10 cellular contexts compared by ENCODE assay signal in genomic region chr22:36010913-36011312, GRCh38. TPM values are rescaled to one million over a fixed set of nuclear protein-coding genes. Genes with fewer than 3 reads are reported as not detected.
DNase-seq lines count a peak whose midpoint lies in the region; TF ChIP-seq lines count a peak whose summit lies in the region.
"Had no signal": no experiment of that assay in that cellular context is flagged by ENCODE, and none has a peak within 500 bp of the region (broad histone marks: within the 10 kb centered on the region; RNA-seq: fewer than 3 reads in every experiment).

No MANE protein-coding gene starts in this region.

- H3K4me2 ChIP-seq in mammary epithelial cell (ENCODE audit: insufficient read depth, low read depth, low read length) = no peak overlapping the region

- no peak overlapping the region for H3K9ac ChIP-seq in mammary epithelial cell (ENCODE audit: insufficient read depth, low read length)

- TF ChIP-seq CTCF in MCF 10A (IDR thresholded peaks at IDR 0.05; ENCODE audit: unreplicated experiment) (no peak), breast epithelium (IDR thresholded peaks at IDR 0.05) (no peak), mammary epithelial cell (conservative IDR thresholded peaks at IDR 0.05 in 1 of 2, IDR thresholded peaks at IDR 0.05 in 1 of 2; ENCODE audit: extremely low read depth in 1 of 2, insufficient read depth in 1 of 2, low read depth in 1 of 2, low read length in 2 of 2) (no peak), vagina (IDR thresholded peaks at IDR 0.05) (no peak)

- no peaks in the 10 kb centered on the region for H3K36me3 ChIP-seq in breast epithelium
- no peaks in the 10 kb centered on the region for H3K36me3 ChIP-seq in mammary epithelial cell (ENCODE audit: insufficient read depth, low read length)
- H3K36me3 ChIP-seq in vagina = no peaks in the 10 kb centered on the region

- CTCF ChIA-PET in MCF 10A (lab: Yijun Ruan, JAX) = interaction anchor here (2.7 kb wide), 1 partner anchor 55 kb away, joined by 13 read pairs; no protein-coding TSS in a partner anchor
- CTCF ChIA-PET in mammary epithelial cell (lab: Charles Lee; ENCODE audit: low non-redundant PET) = no interaction called here

- H3K4me1 Mint-ChIP-seq in MCF 10A (ENCODE audit: insufficient read depth, unreplicated experiment) = peaks cover 16% of the 10 kb centered on the region

- no peak overlapping the region for H3K27ac Mint-ChIP-seq in MCF 10A (ENCODE audit: low read depth, unreplicated experiment)
- H3K27ac Mint-ChIP-seq: activated CD8-positive, alpha-beta T cell treated with anti-CD3 and anti-CD28 coated beads for 36 hours had no signal

- no peaks in the 10 kb centered on the region for H3K9me3 Mint-ChIP-seq in MCF 10A (ENCODE audit: unreplicated experiment)
- H3K9me3 Mint-ChIP-seq: activated CD8-positive, alpha-beta T cell treated with anti-CD3 and anti-CD28 coated beads for 36 hours had no signal

- no peaks in the 10 kb centered on the region for H3K9me3 ChIP-seq in breast epithelium
- no peaks in the 10 kb centered on the region for H3K9me3 ChIP-seq in mammary epithelial cell (replicated peaks; ENCODE audit: insufficient read depth, low read length)
- no peaks in the 10 kb centered on the region for H3K9me3 ChIP-seq in vagina

- no peaks in the 10 kb centered on the region for H3K27me3 Mint-ChIP-seq in MCF 10A (ENCODE audit: insufficient read depth, unreplicated experiment)

- intact Hi-C loops in MCF 10A (cut with micrococcal nuclease) = no loop called here
- intact Hi-C loops in breast epithelium (cut with DNase I; ENCODE audit: low total_unique reads) = no loop called here
- intact Hi-C loops in mammary epithelial cell (cut with micrococcal nuclease) = no loop called here
- intact Hi-C loops in vagina (cut with DNase I) = no loop called here

- no TSS peak for BruUV-seq in MCF 10A (replicated peaks; lab: Mats Ljungman, UMichigan)
- BruUV-seq in mammary epithelial cell (replicated peaks; lab: Mats Ljungman, UMichigan) = no TSS peak

- H3K27ac ChIP-seq in breast epithelium (no peak overlapping the region), mammary epithelial cell (ENCODE audit: insufficient read depth, low read depth, low read length) (no peak overlapping the region), vagina (peak overlapping the region; percentile 39)

- no peak for TF ChIP-seq POLR2A in breast epithelium (IDR thresholded peaks at IDR 0.05)
- no peak for TF ChIP-seq POLR2A in vagina (IDR thresholded peaks at IDR 0.05)

- no peaks in the 10 kb centered on the region for H3K4me1 ChIP-seq in breast epithelium
- peaks cover 15% of the 10 kb centered on the region for H3K4me1 ChIP-seq in mammary epithelial cell (ENCODE audit: insufficient read depth, low read length)
- H3K4me1 ChIP-seq in vagina = peaks cover 77% of the 10 kb centered on the region

- peaks cover 92% of the 10 kb centered on the region for H3K79me2 ChIP-seq in mammary epithelial cell (ENCODE audit: insufficient read depth, low read length)

- H3K36me3 Mint-ChIP-seq in MCF 10A (ENCODE audit: insufficient read depth, unreplicated experiment) = no peaks in the 10 kb centered on the region

- no peak overlapping the region for H3K4me3 Mint-ChIP-seq in MCF 10A (ENCODE audit: unreplicated experiment)
- H3K4me3 Mint-ChIP-seq: activated CD8-positive, alpha-beta T cell treated with anti-CD3 and anti-CD28 coated beads for 36 hours had no signal

- 80% methylated on average over 3 of the region's 3 CpGs for WGBS in mammary epithelial cell (ENCODE audit: low coverage, missing lambda C conversion rate)

- H4K20me1 ChIP-seq in mammary epithelial cell (ENCODE audit: insufficient read depth, low read length) = no peaks in the 10 kb centered on the region

- dilution Hi-C loops in mammary epithelial cell (cut with HindIII; ENCODE audit: low sequenced_read_pairs) = no loop called here

- DNase-seq in MCF 10A (ENCODE audit: unreplicated experiment) = peak; percentile 34
- DNase-seq in breast epithelium (ENCODE audit: low spot score in 2 of 2) = no peak
- peak; percentile 67 for DNase-seq in mammary epithelial cell
- DNase-seq in iris pigment epithelial cell (ENCODE audit: low read depth) = peak; percentile 81
- DNase-seq in vagina (ENCODE audit: extremely low spot score in 2 of 2) = no peak
- no peak for DNase-seq in T-helper 1 cell
- DNase-seq in NOMO-1 treated with dmso at 0.1 percent for 144 hours (lab: John Stamatoyannopoulos, UW; ENCODE audit: unreplicated experiment) = no peak
- no peak for DNase-seq in DMS53 (lab: John Stamatoyannopoulos, UW)
- DNase-seq: activated CD8-positive, alpha-beta T cell treated with anti-CD3 and anti-CD28 coated beads for 36 hours; amygdala had no signal

- H2AFZ ChIP-seq in mammary epithelial cell (ENCODE audit: low read depth, low read length) = no peak overlapping the region

- H3K27me3 ChIP-seq in breast epithelium (no peaks in the 10 kb centered on the region), mammary epithelial cell (ENCODE audit: insufficient read depth, low read length) (no peaks in the 10 kb centered on the region), vagina (no peaks in the 10 kb centered on the region)

- in situ Hi-C loops in mammary epithelial cell (cut with MboI; ENCODE audit: low sequenced_read_pairs in 2 of 2) = no loop called here

- POLR2A ChIA-PET in MCF 10A (lab: Yijun Ruan, JAX) = interaction anchor here (0.5 to 2.8 kb wide), 2 partner anchors 17 to 175 kb away, joined by 3 to 20 read pairs; partner anchors contain the start of gene RBFOX2

- H3K4me3 ChIP-seq in breast epithelium (no peak overlapping the region), mammary epithelial cell (replicated peaks in 1 of 3; ENCODE audit: insufficient read depth in 1 of 3, low read depth in 2 of 3, low read length in 3 of 3) (no peak overlapping the region), vagina (no peak overlapping the region)

RNA-seq across cellular contexts. Expression of gene RBFOX2, which starts 17.7 kb away (rescaled TPM):
- total RNA-seq in MCF 10A (2022) (89.4 and 92.0 TPM in 2 replicates), breast epithelium (10 to 100 TPM; 63.4 to 97.3 (median 85.5) TPM), mammary epithelial cell (100 to 1,000 TPM; 126 to 137 TPM), vagina (70.0 TPM)
- polyA plus RNA-seq in mammary epithelial cell = 107 TPM
- 138 TPM for polyA minus RNA-seq in mammary epithelial cell

Comparison
In these comparisons a context has a peak if more than half of its experiments do, and no peak if none do; other contexts are left out.
1. DNase-seq: peak in MCF 10A (single experiment), mammary epithelial cell (single experiment) and iris pigment epithelial cell (single experiment); none in breast epithelium (0 of 2), vagina (0 of 2), T-helper 1 cell (0 of 5), NOMO-1 treated with dmso at 0.1 percent for 144 hours (single experiment) and DMS53 (single experiment).